In genomic region chr12:123150804-123151678, GRCh38 we compare ENCODE assay signal across 8 cellular contexts. TPM values are rescaled to one million over a fixed set of nuclear protein-coding genes. Genes with fewer than 3 reads are reported as not detected.
A peak's percentile ranks its signal among the peaks of the same experiment; 100 is the strongest.
DNase-seq lines count a peak whose midpoint lies in the region; ATAC-seq and TF ChIP-seq lines count a peak whose summit lies in the region.

Gene PITPNM2, minus strand, starts transcription at chr12:123151090. Its CDS starts 116,500 bp downstream, at chr12:123034590.

- TF ChIP-seq CTCF in Panc1 (IDR thresholded peaks at IDR 0.05) (peak; percentile 69; the same call in 1 of the 2 replicates), testis (IDR thresholded peaks at IDR 0.05) (peak in 1 of 3 experiments; percentile 54)

- H3K4me1 ChIP-seq in Panc1 (ENCODE audit: control insufficient read depth, insufficient read depth, low read length) = peaks cover 32% of the 10 kb centered on the region
- peaks cover 18% of the 10 kb centered on the region for H3K4me1 ChIP-seq in testis

- no peaks in the 10 kb centered on the region for H3K9me3 Mint-ChIP-seq in natural killer cell treated with Interleukin-12 subunit alpha and Interleukin-12 subunit beta and Interleukin-15 and Interleukin-18, amount 100 ng/mL, for 72 hours

- H3K27me3 Mint-ChIP-seq in natural killer cell treated with Interleukin-12 subunit alpha and Interleukin-12 subunit beta and Interleukin-15 and Interleukin-18, amount 100 ng/mL, for 72 hours = no peaks in the 10 kb centered on the region

- POLR2A ChIA-PET in Panc1 (lab: Charles Lee) = interaction anchor here (0.5 to 0.6 kb wide), 3 partner anchors 132 to 650 kb away, joined by 3 to 16 read pairs (median 5); partner anchors contain the start of gene ZCCHC8

- peaks cover 14 to 23% of the 10 kb centered on the region in 2 donors for H3K4me1 Mint-ChIP-seq in natural killer cell treated with Interleukin-12 subunit alpha and Interleukin-12 subunit beta and Interleukin-15 and Interleukin-18, amount 100 ng/mL, for 72 hours (ENCODE audit: low read depth in 2 of 2)

- BruUV-seq in Panc1 (replicated peaks; lab: Mats Ljungman, UMichigan) = no TSS peak

- WGBS in testis, 2 donors = 0 to 4% methylated on average over 9 to 70 of the region's 130 CpGs

- intact Hi-C loops in Panc1 (cut with micrococcal nuclease; ENCODE audit: unreplicated experiment) = loop anchor here (5.0 kb wide), 1 partner anchor 109 kb away; no protein-coding TSS in a partner anchor
- intact Hi-C loops in testis (cut with DNase I; ENCODE audit: low total_unique reads) = no loop called here

- H3K9me3 ChIP-seq in Panc1 (ENCODE audit: control insufficient read depth, insufficient read depth, low read depth, low read length) (no peaks in the 10 kb centered on the region), testis (no peaks in the 10 kb centered on the region)

- peak within 1 kb of the TSS; percentile 30 to 38 for H3K27ac Mint-ChIP-seq in natural killer cell treated with Interleukin-12 subunit alpha and Interleukin-12 subunit beta and Interleukin-15 and Interleukin-18, amount 100 ng/mL, for 72 hours

- ATAC-seq in HG03196 (IDR thresholded peaks at IDR 0.05; ENCODE audit: unreplicated experiment) (peak; percentile 52), Panc1 (peak; percentile 87)
- ATAC-seq in natural killer cell treated with Interleukin-12 subunit alpha and Interleukin-12 subunit beta and Interleukin-15 and Interleukin-18, amount 100 ng/mL, for 72 hours = peak; percentile 91 to 92

- H3K36me3 ChIP-seq in Panc1 (ENCODE audit: control insufficient read depth, insufficient read depth, low read length) (peaks cover 3% of the 10 kb centered on the region), testis (ENCODE audit: low read depth, missing control alignments) (no peaks in the 10 kb centered on the region)

- H3K4me3 ChIP-seq in Panc1 (ENCODE audit: low read depth in 2 of 2, low read length in 2 of 2) = peak within 1 kb of the TSS; percentile 64 to 67
- peak within 1 kb of the TSS; percentile 73 to 75 for H3K4me3 ChIP-seq in testis

- H3K4me3 Mint-ChIP-seq in natural killer cell treated with Interleukin-12 subunit alpha and Interleukin-12 subunit beta and Interleukin-15 and Interleukin-18, amount 100 ng/mL, for 72 hours = peak within 1 kb of the TSS; percentile 86

- CTCF ChIA-PET in Panc1 (lab: Charles Lee) = interaction anchor here (0.6 to 0.8 kb wide), 4 partner anchors 86 to 183 kb away, joined by 4 to 9 read pairs (median 5); no protein-coding TSS in a partner anchor

- H3K27me3 ChIP-seq in Panc1 (ENCODE audit: control insufficient read depth, insufficient read depth, low read length) (no peaks in the 10 kb centered on the region), testis (no peaks in the 10 kb centered on the region)

- TF ChIP-seq POLR2A in testis (IDR thresholded peaks at IDR 0.05) = no peak

- peak within 1 kb of the TSS; percentile 76 for H3K27ac ChIP-seq in Panc1 (ENCODE audit: low read length)
- H3K27ac ChIP-seq in testis = peak within 1 kb of the TSS; percentile 86 to 90

- DNase-seq in NCI-H2081 (lab: John Stamatoyannopoulos, UW) (peak; percentile 31 to 50), NCI-H2081 treated with DMSO at 0.1 percent for 48 hours (lab: John Stamatoyannopoulos, UW) (no peak), Panc1 (ENCODE audit: low read depth, low spot score) (no peak), fibroblast of peridontal ligament (ENCODE audit: extremely low read depth) (peak; percentile 38), testis (peak; percentile 54)
- DNase-seq in activated T-helper 1 cell treated with anti-CD3 and anti-CD28 coated beads, Interleukin-2, amount 50 U/mL, for 16 hours (ENCODE audit: low read depth in 1 of 2, low spot score in 1 of 2) = peak; percentile 30 to 48
- DNase-seq in natural killer cell treated with Interleukin-12 subunit alpha and Interleukin-12 subunit beta and Interleukin-15 and Interleukin-18, amount 100 ng/mL, for 72 hours (ENCODE audit: low spot score) = peak; percentile 71

- H3K36me3 Mint-ChIP-seq in natural killer cell treated with Interleukin-12 subunit alpha and Interleukin-12 subunit beta and Interleukin-15 and Interleukin-18, amount 100 ng/mL, for 72 hours = no peaks in the 10 kb centered on the region

- in situ Hi-C loops in Panc1 (cut with HindIII; ENCODE audit: low pct_unique_long_range_greater_than_20kb, low sequenced_read_pairs) = no loop called here

RNA-seq across cellular contexts. Expression of gene PITPNM2, which starts in this region (rescaled TPM):
- total RNA-seq in Panc1 (2021; ENCODE audit: unreplicated experiment) (26.4 TPM), testis (10 to 100 TPM; 25.3 to 38.3 TPM)
- 25.3 TPM for polyA plus RNA-seq in Panc1 (2012; ENCODE audit: insufficient read length)
- 1 to 10 TPM; 2.0 to 3.1 TPM for total RNA-seq in natural killer cell treated with Interleukin-12 subunit alpha and Interleukin-12 subunit beta and Interleukin-15 and Interleukin-18, amount 100 ng/mL, for 72 hours
- polyA plus RNA-seq in testis (ENCODE audit: insufficient read depth, low read depth, low replicate concordance) = 24.2 TPM

Comparison
In these comparisons a context has a peak if more than half of its experiments do, and no peak if none do; other contexts are left out.
1. DNase-seq: peak in NCI-H2081 (2 of 2), activated T-helper 1 cell treated with anti-CD3 and anti-CD28 coated beads, Interleukin-2, amount 50 U/mL, for 16 hours (2 of 2), fibroblast of peridontal ligament (single experiment), natural killer cell treated with Interleukin-12 subunit alpha and Interleukin-12 subunit beta and Interleukin-15 and Interleukin-18, amount 100 ng/mL, for 72 hours (single experiment) and testis (single experiment); none in NCI-H2081 treated with DMSO at 0.1 percent for 48 hours (single experiment) and Panc1 (single experiment).
2. Peak in every context shown above with its lines, with median percentiles within 50 percentile points of each other: ATAC-seq.